13 cellular contexts compared by ENCODE assay signal in the genomic region with DNA sequence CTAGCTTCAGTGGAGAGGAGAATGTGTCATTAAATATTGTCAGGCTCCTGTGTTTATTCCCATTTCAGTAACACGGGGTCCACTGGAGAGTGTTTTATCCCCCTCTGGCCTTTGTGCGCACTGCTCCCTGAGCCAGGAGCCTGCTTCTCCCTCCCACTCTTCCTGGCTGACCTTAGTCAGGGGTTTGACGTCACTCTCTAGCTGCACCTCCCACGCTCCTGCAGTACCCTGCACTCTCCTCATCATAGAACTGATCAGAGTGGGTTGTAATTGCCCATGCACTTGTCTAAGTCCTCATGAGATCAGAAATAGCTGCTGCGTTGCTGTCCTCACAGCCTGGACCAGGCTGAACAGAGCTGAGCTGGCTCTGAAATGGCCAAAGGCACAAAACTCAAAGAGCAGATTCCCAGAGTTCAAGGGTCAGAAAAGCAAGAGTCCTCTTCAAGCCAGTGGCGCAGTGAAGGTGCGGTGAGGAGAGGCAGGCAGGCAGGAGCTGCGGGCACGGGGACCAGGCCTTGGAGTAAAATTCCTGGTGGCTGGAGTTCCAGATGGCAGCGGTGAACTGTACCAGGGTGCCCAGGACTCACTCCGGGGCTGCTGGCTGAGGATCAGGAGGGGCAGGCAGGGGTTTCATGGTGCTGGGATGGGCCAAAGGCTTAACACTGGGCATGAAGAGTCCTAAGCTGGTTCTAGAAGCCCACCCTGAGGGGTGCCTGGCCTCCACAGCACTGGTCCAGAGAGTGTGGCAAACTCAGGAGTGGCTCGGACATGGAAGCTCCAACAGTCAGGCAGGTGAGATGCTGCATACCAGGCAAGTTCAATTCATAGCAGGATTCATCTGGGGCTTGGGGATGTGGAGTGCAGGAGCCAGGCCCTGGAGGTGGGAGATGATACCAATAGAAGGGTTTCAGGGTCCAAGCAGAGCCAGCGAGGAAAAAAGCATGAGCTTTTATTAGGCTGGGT.
DNase-seq lines count a peak whose midpoint lies in the region; ATAC-seq and TF ChIP-seq lines count a peak whose summit lies in the region.
"Had no signal": no experiment of that assay in that cellular context is flagged by ENCODE, and none has a peak within 500 bp of the region (broad histone marks: within the 10 kb centered on the region; RNA-seq: fewer than 3 reads in every experiment).

No MANE protein-coding gene starts in this region.

- H3K27me3 ChIP-seq in GM23248 (replicated peaks; ENCODE audit: insufficient read depth): no peaks in the 10 kb centered on the region
- H3K27me3 ChIP-seq in parathyroid adenoma (ENCODE audit: control insufficient read depth, insufficient read depth, low read length): no peaks in the 10 kb centered on the region
- H3K27me3 ChIP-seq: heart left ventricle had no signal

- no peaks in the 10 kb centered on the region for H3K9me3 ChIP-seq in GM23248 (ENCODE audit: low read depth)
- no peaks in the 10 kb centered on the region for H3K9me3 ChIP-seq in parathyroid adenoma (ENCODE audit: control insufficient read depth, low read length)
- H3K9me3 ChIP-seq: heart left ventricle had no signal

- in situ Hi-C loops in GM23248 (cut with MboI): no loop called here

- WGBS in GM23248 (ENCODE audit: low coverage in 1 of 2, low lambda C conversion rate in 2 of 2, missing lambda C conversion rate in 2 of 2), 2 experiments: 60 to 66% methylated on average over 13 of the region's 13 CpGs

- no peak overlapping the region for H3K27ac Mint-ChIP-seq in activated T-helper 1 cell treated with anti-CD3 and anti-CD28 coated beads, Interleukin-12 subunit alpha, Interleukin-12 subunit beta, Interleukin-2, Interleukin-4 antibody, amounts not matched to agents 30 ng/mL and 10 ng/mL and 1 ng/mL, durations not matched to agents 14 hours and 24 hours and 36 hours

- H3K4me2 ChIP-seq in GM23248 (ENCODE audit: unreplicated experiment) (no peak overlapping the region), parathyroid adenoma (ENCODE audit: low read length) (no peak overlapping the region)

- H3K9me3 Mint-ChIP-seq in activated T-helper 1 cell treated with anti-CD3 and anti-CD28 coated beads, Interleukin-12 subunit alpha, Interleukin-12 subunit beta, Interleukin-2, Interleukin-4 antibody, amounts not matched to agents 30 ng/mL and 10 ng/mL and 1 ng/mL, durations not matched to agents 14 hours and 24 hours and 36 hours: no peaks in the 10 kb centered on the region
- H3K9me3 Mint-ChIP-seq: CD4-positive, alpha-beta memory T cell had no signal

- H3K27ac ChIP-seq in GM23248: no peak overlapping the region
- H3K27ac ChIP-seq in parathyroid adenoma: no peak overlapping the region
- H3K27ac ChIP-seq: heart left ventricle had no signal

- H3K4me3 Mint-ChIP-seq in activated T-helper 1 cell treated with anti-CD3 and anti-CD28 coated beads, Interleukin-12 subunit alpha, Interleukin-12 subunit beta, Interleukin-2, Interleukin-4 antibody, amounts not matched to agents 30 ng/mL and 10 ng/mL and 1 ng/mL, durations not matched to agents 14 hours and 24 hours and 36 hours: no peak overlapping the region
- H3K4me3 Mint-ChIP-seq: CD4-positive, alpha-beta memory T cell had no signal

- no peaks in the 10 kb centered on the region for H3K36me3 Mint-ChIP-seq in activated T-helper 1 cell treated with anti-CD3 and anti-CD28 coated beads, Interleukin-12 subunit alpha, Interleukin-12 subunit beta, Interleukin-2, Interleukin-4 antibody, amounts not matched to agents 30 ng/mL and 10 ng/mL and 1 ng/mL, durations not matched to agents 14 hours and 24 hours and 36 hours (ENCODE audit: low read depth)
- H3K36me3 Mint-ChIP-seq: CD4-positive, alpha-beta memory T cell had no signal

- H2AFZ ChIP-seq in GM23248: no peak overlapping the region
- peak overlapping the region; percentile 2 for H2AFZ ChIP-seq in parathyroid adenoma

- H3K9me2 ChIP-seq in GM23248 (ENCODE audit: insufficient read depth): no peaks in the 10 kb centered on the region

- H3K4me3 ChIP-seq in GM23248 (no peak overlapping the region), parathyroid adenoma (ENCODE audit: low read depth, low read length) (no peak overlapping the region), foreskin fibroblast (ENCODE audit: low read depth in 1 of 2, low read length in 2 of 2) (no peak overlapping the region)
- H3K4me3 ChIP-seq: heart left ventricle, skin epidermis had no signal

- no peak for TF ChIP-seq CTCF in parathyroid adenoma (IDR thresholded peaks at IDR 0.05)
- no peak for TF ChIP-seq CTCF in foreskin fibroblast (IDR thresholded peaks at IDR 0.05; ENCODE audit: low read depth, low read length)

- no peaks in the 10 kb centered on the region for H3K27me3 Mint-ChIP-seq in activated T-helper 1 cell treated with anti-CD3 and anti-CD28 coated beads, Interleukin-12 subunit alpha, Interleukin-12 subunit beta, Interleukin-2, Interleukin-4 antibody, amounts not matched to agents 30 ng/mL and 10 ng/mL and 1 ng/mL, durations not matched to agents 14 hours and 24 hours and 36 hours (ENCODE audit: insufficient read depth)

- no peak overlapping the region for H3K9ac ChIP-seq in GM23248
- H3K9ac ChIP-seq in parathyroid adenoma: no peak overlapping the region

- no peaks in the 10 kb centered on the region for H4K20me1 ChIP-seq in GM23248 (ENCODE audit: insufficient read depth)

- H3F3A ChIP-seq in GM23248 (ENCODE audit: insufficient read depth): no peaks in the 10 kb centered on the region

- intact Hi-C loops in left cardiac atrium (cut with DNase I): no loop called here
- intact Hi-C loops in activated T-helper 1 cell treated with anti-CD3 and anti-CD28 coated beads, Interleukin-12 subunit alpha, Interleukin-12 subunit beta, Interleukin-2, Interleukin-4 antibody, amounts not matched to agents 30 ng/mL and 10 ng/mL and 1 ng/mL, durations not matched to agents 14 hours and 24 hours and 36 hours (cut with micrococcal nuclease): no loop called here

- no peaks in the 10 kb centered on the region for H3K36me3 ChIP-seq in GM23248 (ENCODE audit: low read depth)
- H3K36me3 ChIP-seq in parathyroid adenoma (ENCODE audit: control insufficient read depth, insufficient read depth, low read length): no peaks in the 10 kb centered on the region
- H3K36me3 ChIP-seq: heart left ventricle had no signal

- H3K79me2 ChIP-seq in GM23248 (ENCODE audit: insufficient read depth) (no peaks in the 10 kb centered on the region), parathyroid adenoma (no peaks in the 10 kb centered on the region)

- H3K4me1 Mint-ChIP-seq in activated T-helper 1 cell treated with anti-CD3 and anti-CD28 coated beads, Interleukin-12 subunit alpha, Interleukin-12 subunit beta, Interleukin-2, Interleukin-4 antibody, amounts not matched to agents 30 ng/mL and 10 ng/mL and 1 ng/mL, durations not matched to agents 14 hours and 24 hours and 36 hours (ENCODE audit: low read depth): no peaks in the 10 kb centered on the region
- H3K4me1 Mint-ChIP-seq: CD4-positive, alpha-beta memory T cell had no signal

- DNase-seq in GM23248: peak; percentile 21
- DNase-seq in NCI-H2227 treated with DMSO at 0.1 percent for 48 hours (lab: John Stamatoyannopoulos, UW): peak; percentile 75
- peak; percentile 31 for DNase-seq in left cardiac atrium
- no peak for DNase-seq in NCI-H1930 (lab: John Stamatoyannopoulos, UW)
- DNase-seq in activated T-helper 1 cell treated with anti-CD3 and anti-CD28 coated beads, Interleukin-12 subunit alpha, Interleukin-12 subunit beta, Interleukin-2, Interleukin-4 antibody, amounts not matched to agents 30 ng/mL and 10 ng/mL and 1 ng/mL, durations not matched to agents 14 hours and 24 hours and 36 hours (ENCODE audit: low spot score): no peak
- DNase-seq in foreskin fibroblast: no peak
- DNase-seq: activated CD8-positive, alpha-beta memory T cell treated with anti-CD3 and anti-CD28 coated beads, Interleukin-2, amount 50 U/mL, for 4 hours; CD4-positive, alpha-beta memory T cell; heart left ventricle; NCI-H1105 treated with DMSO at 0.1 percent for 48 hours had no signal

- H3K4me1 ChIP-seq in GM23248 (ENCODE audit: insufficient read depth): no peaks in the 10 kb centered on the region; the same call in 1 of the 2 replicates
- peaks cover 5% of the 10 kb centered on the region for H3K4me1 ChIP-seq in parathyroid adenoma

- ATAC-seq in left cardiac atrium: peak; percentile 75 to 86
- ATAC-seq in GM21786 (IDR thresholded peaks at IDR 0.05; ENCODE audit: unreplicated experiment): no peak

Comparison
In these comparisons a context has a peak if more than half of its experiments do, and no peak if none do; other contexts are left out.
1. DNase-seq: peak in GM23248 (single experiment), NCI-H2227 treated with DMSO at 0.1 percent for 48 hours (single experiment) and left cardiac atrium (single experiment); none in NCI-H1930 (0 of 2), activated T-helper 1 cell treated with anti-CD3 and anti-CD28 coated beads, Interleukin-12 subunit alpha, Interleukin-12 subunit beta, Interleukin-2, Interleukin-4 antibody, amounts not matched to agents 30 ng/mL and 10 ng/mL and 1 ng/mL, durations not matched to agents 14 hours and 24 hours and 36 hours (single experiment) and foreskin fibroblast (0 of 2).